Comparison of ENCODE assay signal across 18 cellular contexts in the genomic region with DNA sequence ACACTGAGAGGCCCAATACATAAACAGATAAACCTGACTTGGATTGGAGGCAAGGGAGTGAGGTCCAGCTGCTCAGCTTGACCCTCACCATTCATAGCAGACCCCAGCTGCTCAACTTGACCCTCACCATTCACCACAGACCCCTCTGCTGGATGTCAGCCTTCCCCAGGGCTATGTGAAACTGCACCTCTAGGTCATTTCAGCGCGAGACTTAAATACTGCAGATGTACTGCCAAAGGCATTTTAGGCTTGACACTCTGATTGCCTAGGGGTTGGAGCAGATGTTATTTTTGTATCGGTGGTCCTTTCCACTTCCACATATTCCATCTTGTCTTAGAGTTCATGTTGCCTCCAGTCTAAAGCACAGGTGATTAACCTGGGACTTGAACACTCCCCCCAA. TPM values are rescaled to one million over a fixed set of nuclear protein-coding genes. Genes with fewer than 3 reads are reported as not detected.
DNase-seq lines count a peak whose midpoint lies in the region; ATAC-seq and TF ChIP-seq lines count a peak whose summit lies in the region.
"Had no signal": no experiment of that assay in that cellular context is flagged by ENCODE, and none has a peak within 500 bp of the region (broad histone marks: within the 10 kb centered on the region; RNA-seq: fewer than 3 reads in every experiment).

No MANE protein-coding gene starts in this region.

- H3K9me3 Mint-ChIP-seq in dendritic cell treated with granulocyte-macrophage colony-stimulating factor and Interleukin-4, amounts not matched to agents 40 ng/mL and 50 ng/mL, for 4 days = no peaks in the 10 kb centered on the region
- no peaks in the 10 kb centered on the region for H3K9me3 Mint-ChIP-seq in neural progenitor cell
- H3K9me3 Mint-ChIP-seq: CD8-positive, alpha-beta T cell; GM23338; IgD-negative memory B cell had no signal

- H3F3A ChIP-seq in MM.1S (ENCODE audit: insufficient read depth, low read length) = peaks cover 7% of the 10 kb centered on the region; the same call in 1 of the 2 replicates
- no peaks in the 10 kb centered on the region for H3F3A ChIP-seq in neural progenitor cell (ENCODE audit: low read depth)

- H3K9ac ChIP-seq in MM.1S (ENCODE audit: low read length) (no peak overlapping the region; the same call in 1 of the 2 replicates), neural progenitor cell (no peak overlapping the region)

- H3K9me3 ChIP-seq in heart left ventricle = no peaks in the 10 kb centered on the region
- H3K9me3 ChIP-seq in MM.1S (replicated peaks; ENCODE audit: insufficient read depth, low read length) = no peaks in the 10 kb centered on the region
- H3K9me3 ChIP-seq in neural progenitor cell (ENCODE audit: low read depth) = no peaks in the 10 kb centered on the region
- H3K9me3 ChIP-seq: A549 had no signal

- H3K9me2 ChIP-seq in MM.1S (replicated peaks; ENCODE audit: insufficient read depth, low read length) = no peaks in the 10 kb centered on the region

- DNase-seq in heart left ventricle = no peak
- no peak for DNase-seq in left ventricle myocardium superior
- peak; percentile 36 for DNase-seq in MM.1S
- no peak for DNase-seq in ureter (ENCODE audit: low spot score)
- no peak for DNase-seq in neural progenitor cell (ENCODE audit: low spot score)
- DNase-seq in NCI-H2081 treated with DMSO at 0.1 percent for 48 hours (lab: John Stamatoyannopoulos, UW) = no peak
- DNase-seq: AML-193; Calu3; CD8-positive, alpha-beta T cell; DMS79 treated with DMSO at 0.1 percent for 48 hours; GF-D8; HCEC 1CT had no signal

- H3K27ac ChIP-seq in heart left ventricle (peak overlapping the region in 8 of 12 donors; percentile 6 to 78 (median 30)), MM.1S (ENCODE audit: low read length) (no peak overlapping the region), neural progenitor cell (no peak overlapping the region)
- H3K27ac ChIP-seq: 22Rv1, A549, HL-60 had no signal

- H3K4me3 ChIP-seq in heart left ventricle (no peak overlapping the region), MM.1S (ENCODE audit: low read length) (0 out of 2 replicates have a peak overlapping the region, but pooled peaks have one; percentile 27), neural progenitor cell (no peak overlapping the region)
- H3K4me3 ChIP-seq: A549, GM23338 had no signal

- 58 to 71% (median 66%) methylated on average over 3 of the region's 3 CpGs for WGBS in heart left ventricle, 4 donors

- TF ChIP-seq CTCF in heart left ventricle (IDR thresholded peaks at IDR 0.05) (no peak), MM.1S (IDR thresholded peaks at IDR 0.05; ENCODE audit: low read length) (no peak), neural progenitor cell (IDR thresholded peaks at IDR 0.05) (no peak)

- peaks cover 4% of the 10 kb centered on the region for H3K27me3 Mint-ChIP-seq in dendritic cell treated with granulocyte-macrophage colony-stimulating factor and Interleukin-4, amounts not matched to agents 40 ng/mL and 50 ng/mL, for 4 days
- H3K27me3 Mint-ChIP-seq in neural progenitor cell (ENCODE audit: insufficient read depth, low read depth) = no peaks in the 10 kb centered on the region

- TF ChIP-seq POLR2A in heart left ventricle (IDR thresholded peaks at IDR 0.05) = no peak

- peaks cover 0 to 20% (median 0%) of the 10 kb centered on the region in 12 donors for H3K4me1 ChIP-seq in heart left ventricle
- peaks cover 16% of the 10 kb centered on the region for H3K4me1 ChIP-seq in MM.1S (ENCODE audit: low read length)
- H3K4me1 ChIP-seq in neural progenitor cell = no peaks in the 10 kb centered on the region
- H3K4me1 ChIP-seq: A549 had no signal

- H3K4me1 Mint-ChIP-seq in dendritic cell treated with granulocyte-macrophage colony-stimulating factor and Interleukin-4, amounts not matched to agents 40 ng/mL and 50 ng/mL, for 4 days (ENCODE audit: low read depth) = peaks cover 21% of the 10 kb centered on the region
- H3K4me1 Mint-ChIP-seq in neural progenitor cell = peaks cover 3% of the 10 kb centered on the region
- H3K4me1 Mint-ChIP-seq: GM23338, IgD-negative memory B cell had no signal

- H3K36me3 Mint-ChIP-seq in dendritic cell treated with granulocyte-macrophage colony-stimulating factor and Interleukin-4, amounts not matched to agents 40 ng/mL and 50 ng/mL, for 4 days (ENCODE audit: low read depth) = no peaks in the 10 kb centered on the region
- H3K36me3 Mint-ChIP-seq in neural progenitor cell = no peaks in the 10 kb centered on the region
- H3K36me3 Mint-ChIP-seq: CD8-positive, alpha-beta T cell had no signal

- H4K20me1 ChIP-seq in MM.1S (ENCODE audit: insufficient read depth, low read length) (no peaks in the 10 kb centered on the region), neural progenitor cell (ENCODE audit: low read depth) (no peaks in the 10 kb centered on the region)

- no peaks in the 10 kb centered on the region for H3K27me3 ChIP-seq in heart left ventricle
- no peaks in the 10 kb centered on the region for H3K27me3 ChIP-seq in MM.1S (replicated peaks; ENCODE audit: insufficient read depth, low read length)
- H3K27me3 ChIP-seq in neural progenitor cell = no peaks in the 10 kb centered on the region

- H3K4me3 Mint-ChIP-seq in dendritic cell treated with granulocyte-macrophage colony-stimulating factor and Interleukin-4, amounts not matched to agents 40 ng/mL and 50 ng/mL, for 4 days = no peak overlapping the region
- no peak overlapping the region for H3K4me3 Mint-ChIP-seq in neural progenitor cell
- H3K4me3 Mint-ChIP-seq: CD8-positive, alpha-beta T cell; GM23338; IgD-negative memory B cell had no signal

- ATAC-seq in heart left ventricle (no peak), left ventricle myocardium superior (no peak)
- ATAC-seq: A549; CD8-positive, alpha-beta T cell; GM23338 had no signal

- H3K27ac Mint-ChIP-seq in dendritic cell treated with granulocyte-macrophage colony-stimulating factor and Interleukin-4, amounts not matched to agents 40 ng/mL and 50 ng/mL, for 4 days = peak overlapping the region; percentile 86
- H3K27ac Mint-ChIP-seq in neural progenitor cell = no peak overlapping the region
- H3K27ac Mint-ChIP-seq: CD8-positive, alpha-beta T cell; GM23338; IgD-negative memory B cell had no signal

- H3K4me2 ChIP-seq in MM.1S (ENCODE audit: low read depth, low read length) (peak overlapping the region; percentile 74), neural progenitor cell (no peak overlapping the region)
- H3K4me2 ChIP-seq: A549, GM23338 had no signal

- H3K79me2 ChIP-seq in MM.1S (ENCODE audit: low read length) = no peaks in the 10 kb centered on the region
- no peaks in the 10 kb centered on the region for H3K79me2 ChIP-seq in neural progenitor cell (ENCODE audit: low read depth)

- peak overlapping the region; percentile 21 for H2AFZ ChIP-seq in MM.1S (ENCODE audit: low read length)
- H2AFZ ChIP-seq in neural progenitor cell (replicated peaks) = no peak overlapping the region
- H2AFZ ChIP-seq: GM23338 had no signal

- intact Hi-C loops in heart left ventricle (cut with DNase I) = loop anchor here in 9 of 10 donors (2.0 to 10.0 kb wide), 6 partner anchors 58 to 418 kb away; no protein-coding TSS in a partner anchor
- intact Hi-C loops in left ventricle myocardium superior (cut with micrococcal nuclease) = no loop called here
- intact Hi-C loops in dendritic cell treated with granulocyte-macrophage colony-stimulating factor and Interleukin-4, amounts not matched to agents 40 ng/mL and 50 ng/mL, for 4 days (cut with micrococcal nuclease) = no loop called here

- H3K36me3 ChIP-seq in heart left ventricle (no peaks in the 10 kb centered on the region), MM.1S (replicated peaks; ENCODE audit: insufficient read depth, low read length) (no peaks in the 10 kb centered on the region), neural progenitor cell (no peaks in the 10 kb centered on the region)

RNA-seq across cellular contexts. Expression of gene FAM98B, which starts 41.5 kb away (rescaled TPM):
- total RNA-seq in heart left ventricle (10 to 100 TPM in 7 of 9 donors, 1 to 10 TPM in 2; 7.8 to 29.4 (median 23.3) TPM), left ventricle myocardium superior (15.2 TPM), ureter (19.4 TPM), neural progenitor cell (ENCODE audit: low replicate concordance) (16.3 and 31.4 TPM in 2 replicates)
- 10 to 100 TPM in 1 of 2 donors, 1 to 10 TPM in 1; 9.6 to 10.5 TPM for polyA plus RNA-seq in heart left ventricle

Comparison
In these comparisons a context has a peak if more than half of its experiments do, and no peak if none do; other contexts are left out.
1. intact Hi-C loops: an anchor here in heart left ventricle (2.0 to 10.0 kb wide); none called in left ventricle myocardium superior and dendritic cell treated with granulocyte-macrophage colony-stimulating factor and Interleukin-4, amounts not matched to agents 40 ng/mL and 50 ng/mL, for 4 days.
2. H3K27ac ChIP-seq: peak in heart left ventricle (8 of 12); none in MM.1S (single experiment) and neural progenitor cell (single experiment).